32 cellular contexts compared by ENCODE assay signal in genomic region chr9:14512942-14513341, GRCh38.
DNase-seq lines count a peak whose midpoint lies in the region; ATAC-seq, FAIRE-seq and TF ChIP-seq lines count a peak whose summit lies in the region.
"Had no signal": no experiment of that assay in that cellular context is flagged by ENCODE, and none has a peak within 500 bp of the region (broad histone marks: within the 10 kb centered on the region; RNA-seq: fewer than 3 reads in every experiment).

No MANE protein-coding gene starts in this region.

- TF ChIP-seq CTCF in K562 (IDR thresholded peaks at IDR 0.05 in 2 of 3, conservative IDR thresholded peaks at IDR 0.05 in 1 of 3; ENCODE audit: insufficient read depth in 2 of 3, low read depth in 1 of 3, low read length in 3 of 3): no peak

- no peak for ATAC-seq in K562
- ATAC-seq: A549; CD8-positive, alpha-beta T cell had no signal

- H3K9me1 ChIP-seq in K562 (ENCODE audit: control insufficient read depth, insufficient read depth, low read length): no peaks in the 10 kb centered on the region

- DNase-seq in K562 (ENCODE audit: extremely low read depth in 1 of 4, low spot score in 3 of 4) (no peak), frontal cortex (ENCODE audit: low spot score in 2 of 2) (no peak), MV-4-11 (lab: John Stamatoyannopoulos, UW) (no peak), small intestine (no peak), NCI-H146 treated with DMSO at 0.1 percent for 48 hours (lab: John Stamatoyannopoulos, UW; ENCODE audit: unreplicated experiment) (no peak)
- DNase-seq: 8988T; ACHN; AML-193; BE2C; C1 segment of cervical spinal cord; Caco-2; Calu3; CD4-positive, alpha-beta memory T cell; CD4-positive, alpha-beta T cell; CD4-positive, CD25-positive, alpha-beta regulatory T cell; CD8-positive, alpha-beta memory T cell; CD8-positive, alpha-beta T cell; COR-L47; DMS 273 treated with DMSO at 0.1 percent for 48 hours; DMS153; DMS53; DMS79; DMS79 treated with DMSO at 0.1 percent for 48 hours; DND-41; EL had no signal

- no peaks in the 10 kb centered on the region for H4K20me1 ChIP-seq in K562 (replicated peaks; ENCODE audit: control insufficient read depth, insufficient read depth, low read length)
- H4K20me1 ChIP-seq: BLaER1; BLaER1 treated with 17β-estradiol and CSF1 and Interleukin-3, amounts not matched to agents 10 nM and 100 nM had no signal

- H3K79me2 ChIP-seq in K562 (ENCODE audit: control insufficient read depth, insufficient read depth, low read length): peaks cover 4% of the 10 kb centered on the region; the same call in 1 of the 3 replicates

- no peak overlapping the region for H3K9ac ChIP-seq in K562 (ENCODE audit: insufficient read depth in 1 of 2, low read depth in 2 of 2, low read length in 2 of 2)
- H3K9ac ChIP-seq: BLaER1; BLaER1 treated with 17β-estradiol and CSF1 and Interleukin-3, amounts not matched to agents 10 nM and 100 nM had no signal

- H3K4me1 ChIP-seq in K562 (replicated peaks in 1 of 2; ENCODE audit: control insufficient read depth in 2 of 2, insufficient read depth in 2 of 2, low read length in 2 of 2) (peaks cover 11 to 57% of the 10 kb centered on the region in 2 experiments), small intestine (ENCODE audit: control insufficient read depth in 2 of 2, insufficient read depth in 1 of 2, low read depth in 1 of 2, low read length in 1 of 2) (no peaks in the 10 kb centered on the region)
- H3K4me1 ChIP-seq: A549, Caco-2 had no signal

- FAIRE-seq in A204.1 (lab: Jason Lieb, UNC): peak; percentile 35
- FAIRE-seq in K562 (lab: Jason Lieb, UNC): no peak
- peak; percentile 36 for FAIRE-seq in frontal cortex (lab: Jason Lieb, UNC)
- FAIRE-seq in small intestine (lab: Jason Lieb, UNC): no peak
- FAIRE-seq: A549, D721Med had no signal

- POLR2A ChIA-PET in K562 (lab: Yijun Ruan, JAX): interaction anchor here (0.6 kb wide), 1 partner anchor 85 kb away, joined by 3 read pairs; no protein-coding TSS in a partner anchor

- CTCF ChIA-PET in K562 (lab: Yijun Ruan, JAX; ENCODE audit: low intra/inter-chr PET ratio): no interaction called here

- no peak overlapping the region for H2AFZ ChIP-seq in K562 (ENCODE audit: low read depth, low read length)

- no peaks in the 10 kb centered on the region; the same call in 2 of the 3 replicates for H3K36me3 ChIP-seq in K562 (ENCODE audit: control insufficient read depth, insufficient read depth, low read length)
- H3K36me3 ChIP-seq in small intestine (ENCODE audit: control insufficient read depth in 2 of 2, insufficient read depth in 2 of 2, low read length in 2 of 2): no peaks in the 10 kb centered on the region
- H3K36me3 ChIP-seq: BE2C; BLaER1; BLaER1 treated with 17β-estradiol and CSF1 and Interleukin-3, amounts not matched to agents 10 nM and 100 nM had no signal

- no peak for TF ChIP-seq EP300 in K562 (IDR thresholded peaks at IDR 0.05; ENCODE audit: low read length)

- no peaks in the 10 kb centered on the region for H3K27me3 ChIP-seq in K562 (ENCODE audit: control insufficient read depth in 2 of 2, insufficient read depth in 2 of 2, low read length in 2 of 2)
- no peaks in the 10 kb centered on the region for H3K27me3 ChIP-seq in small intestine (ENCODE audit: control insufficient read depth in 2 of 2, insufficient read depth in 2 of 2, low read length in 2 of 2)
- H3K27me3 ChIP-seq: BE2C; BLaER1; BLaER1 treated with 17β-estradiol and CSF1 and Interleukin-3, amounts not matched to agents 10 nM and 100 nM had no signal

- H3K27ac ChIP-seq in K562 (ENCODE audit: extremely low read depth, low read depth, low read length): no peak overlapping the region
- no peak overlapping the region for H3K27ac ChIP-seq in small intestine (ENCODE audit: low read depth in 1 of 2, low read length in 1 of 2)
- H3K27ac ChIP-seq: 22Rv1; A549; BLaER1; BLaER1 treated with 17β-estradiol and CSF1 and Interleukin-3, amounts not matched to agents 10 nM and 100 nM; C4-2B had no signal

- in situ Hi-C loops in K562 (cut with MboI): no loop called here

- no peak overlapping the region for H3K4me2 ChIP-seq in K562 (ENCODE audit: insufficient read depth, low read length)
- H3K4me2 ChIP-seq: A549; BLaER1; BLaER1 treated with 17β-estradiol and CSF1 and Interleukin-3, amounts not matched to agents 10 nM and 100 nM had no signal

- no peak for TF ChIP-seq RAD21 in K562 (CRISPR knock-in tag; conservative IDR thresholded peaks at IDR 0.05 in 1 of 2, IDR thresholded peaks at IDR 0.05 in 1 of 2)

- no peak for TF ChIP-seq POLR2A in K562 (conservative IDR thresholded peaks at IDR 0.05)

- no peaks in the 10 kb centered on the region for H3K9me3 ChIP-seq in K562 (replicated peaks; ENCODE audit: control insufficient read depth, insufficient read depth, low read depth, low read length)
- no peaks in the 10 kb centered on the region for H3K9me3 ChIP-seq in small intestine (ENCODE audit: control insufficient read depth, low read depth)
- H3K9me3 ChIP-seq: A549; BE2C; BLaER1; BLaER1 treated with 17β-estradiol and CSF1 and Interleukin-3, amounts not matched to agents 10 nM and 100 nM; Caco-2 had no signal

- WGBS in K562 (ENCODE audit: insufficient coverage, low coverage, missing lambda C conversion rate): 56% methylated on average over 1 of the region's 1 CpG
- WGBS in small intestine, 3 donors: 87 to 95% (median 94%) methylated on average over 1 of the region's 1 CpG

- no peak overlapping the region for H3K4me3 ChIP-seq in K562
- H3K4me3 ChIP-seq in small intestine (ENCODE audit: low read depth in 1 of 2, low read length in 2 of 2): no peak overlapping the region
- H3K4me3 ChIP-seq: A549; BLaER1; BLaER1 treated with 17β-estradiol and CSF1 and Interleukin-3, amounts not matched to agents 10 nM and 100 nM had no signal

- intact Hi-C loops in K562 (cut with micrococcal nuclease): no loop called here

- BruUV-seq in K562 (replicated peaks; lab: Mats Ljungman, UMichigan): no TSS peak

TF ChIP-seq in K562, 482 proteins besides CTCF, POLR2A, EP300 and RAD21:
- TF ChIP-seq HIVEP1 (CRISPR knock-in tag; IDR thresholded peaks at IDR 0.05): no peak
- TF ChIP-seq ZNF316 (IDR thresholded peaks at IDR 0.05): peak; percentile 86
- peak; percentile 67 for TF ChIP-seq C11orf30 (IDR thresholded peaks at IDR 0.05; ENCODE audit: low read depth)
